19 cellular contexts compared by ENCODE assay signal in the genomic region with DNA sequence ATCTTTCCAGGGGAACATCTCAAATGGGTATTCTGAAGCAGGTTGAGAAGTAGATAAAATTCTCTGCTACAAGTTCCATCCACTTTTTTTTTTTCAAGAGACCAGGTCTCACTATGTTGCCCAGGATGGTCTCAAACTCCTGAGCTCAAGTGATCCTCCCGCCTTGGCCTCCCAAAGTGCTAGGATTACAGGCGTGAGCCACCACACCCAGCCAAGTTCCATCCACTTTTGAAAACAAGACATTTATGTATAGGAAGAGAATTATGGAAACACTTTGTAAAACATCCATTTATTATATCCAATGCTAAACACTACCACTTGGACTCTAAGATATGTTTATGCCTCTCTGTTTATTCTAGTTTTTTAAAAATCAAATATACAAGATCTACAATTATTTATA. TPM values are rescaled to one million over a fixed set of nuclear protein-coding genes. Genes with fewer than 3 reads are reported as not detected.
A peak's percentile ranks its signal among the peaks of the same experiment; 100 is the strongest.
DNase-seq lines count a peak whose midpoint lies in the region; ATAC-seq and TF ChIP-seq lines count a peak whose summit lies in the region.
"Had no signal": no experiment of that assay in that cellular context is flagged by ENCODE, and none has a peak within 500 bp of the region (broad histone marks: within the 10 kb centered on the region; RNA-seq: fewer than 3 reads in every experiment).

No MANE protein-coding gene starts in this region.

- H2BK120ac ChIP-seq in H9 (ENCODE audit: low read depth, low read length, poor library complexity, severe bottlenecking) = no peak overlapping the region

- H3K4me1 ChIP-seq in H9 (ENCODE audit: insufficient read depth, low read length) = no peaks in the 10 kb centered on the region
- H3K4me1 ChIP-seq: uterus had no signal

- H2BK5ac ChIP-seq in H9 (ENCODE audit: insufficient read length, low read length) = no peak overlapping the region

- no peak for ATAC-seq in GM21526 (IDR thresholded peaks at IDR 0.05; ENCODE audit: low FRiP score, unreplicated experiment)

- no peak overlapping the region for H4K8ac ChIP-seq in H9 (replicated peaks; ENCODE audit: insufficient read length, low read depth, low read length)

- H4K5ac ChIP-seq in H9 (ENCODE audit: insufficient read length, low read depth, low read length) = no peak overlapping the region

- H3K4me2 ChIP-seq in H9 (ENCODE audit: insufficient read depth, insufficient read length, low read length) = no peak overlapping the region

- H2BK20ac ChIP-seq in H9 (ENCODE audit: low read depth, low read length, poor library complexity, severe bottlenecking) = no peak overlapping the region

- intact Hi-C loops in activated T-helper 2 cell treated with anti-CD3 and anti-CD28 coated beads, Interferon-gamma antibody, Interleukin-2, Interleukin-4, amounts not matched to agents 10 μg/mL and 5 μg/mL and 100 μg/mL, durations not matched to agents 14 hours and 24 hours and 36 hours (cut with micrococcal nuclease) = loop anchor here (1.0 to 10.0 kb wide), 2 partner anchors 11 to 304 kb away; partner anchors contain the start of gene KIF26B

- H3K14ac ChIP-seq in H9 (ENCODE audit: insufficient read depth, low read length) = no peak overlapping the region

- H3K9me3 ChIP-seq in H9 (ENCODE audit: control insufficient read depth, low read depth, low read length) = no peaks in the 10 kb centered on the region
- H3K9me3 ChIP-seq: left ventricle myocardium inferior, uterus had no signal

- DNase-seq in activated naive CD4-positive, alpha-beta T cell (lab: John Stamatoyannopoulos, UW) = no peak
- no peak for DNase-seq in H9
- no peak for DNase-seq in activated T-helper 2 cell treated with anti-CD3 and anti-CD28 coated beads, Interferon-gamma antibody, Interleukin-2, Interleukin-4, amounts not matched to agents 10 μg/mL and 5 μg/mL and 100 μg/mL, durations not matched to agents 14 hours and 24 hours and 36 hours (ENCODE audit: low spot score)
- no peak for DNase-seq in progenitor cell of endocrine pancreas (ENCODE audit: low spot score, unreplicated experiment)
- no peak for DNase-seq in SK-N-DZ (ENCODE audit: low spot score)
- no peak for DNase-seq in RKO (ENCODE audit: low spot score)
- DNase-seq: activated CD4-positive, alpha-beta T cell treated with anti-CD3 and anti-CD28 coated beads for 1 hour; activated naive CD4-positive, alpha-beta T cell treated with Interleukin-2 at 50 U/mL for 16 hours; left ventricle myocardium inferior; NCI-H1105; NCI-H2029; NCI-H345; NCI-H82; posterior cingulate gyrus; Right ventricle myocardium superior; uterus had no signal

- no peak overlapping the region for H3K9ac ChIP-seq in H9 (ENCODE audit: extremely low read depth, insufficient read length, low read length)

- no peaks in the 10 kb centered on the region for H4K20me1 ChIP-seq in H9 (ENCODE audit: control insufficient read depth, insufficient read depth, insufficient read length)

- peak overlapping the region; percentile 16 for H3K4me3 Mint-ChIP-seq in activated naive CD4-positive, alpha-beta T cell treated with anti-CD3 and anti-CD28 coated beads, Interleukin-2, amount 50 U/mL, for 24 hours
- H3K4me3 Mint-ChIP-seq in H9 (no peak overlapping the region), progenitor cell of endocrine pancreas (ENCODE audit: low read depth) (no peak overlapping the region)
- H3K4me3 Mint-ChIP-seq in activated T-helper 2 cell treated with anti-CD3 and anti-CD28 coated beads, Interferon-gamma antibody, Interleukin-2, Interleukin-4, amounts not matched to agents 10 μg/mL and 5 μg/mL and 100 μg/mL, durations not matched to agents 14 hours and 24 hours and 36 hours (ENCODE audit: low read depth) = no peak overlapping the region
- H3K4me3 Mint-ChIP-seq: neural crest cell had no signal

- no peak overlapping the region for H2AK5ac ChIP-seq in H9 (ENCODE audit: insufficient read length, low read length)

- no peak overlapping the region for H3T11ph ChIP-seq in H9 (ENCODE audit: low read length)

- H3K23me2 ChIP-seq in H9 (ENCODE audit: insufficient read length, low read depth, low read length, poor library complexity, severe bottlenecking) = no peaks in the 10 kb centered on the region

- no peak overlapping the region for H4K91ac ChIP-seq in H9 (ENCODE audit: insufficient read length, low read depth, low read length)

- no peaks in the 10 kb centered on the region for H3K79me1 ChIP-seq in H9 (ENCODE audit: insufficient read depth, low read depth, low read length, poor library complexity, severe bottlenecking)

- no peak overlapping the region for H3K23ac ChIP-seq in H9 (ENCODE audit: insufficient read length, low read depth, low read length)

- WGBS in H9 (ENCODE audit: extremely low coverage, insufficient read length, low lambda C conversion rate) = no CpG with 5 or more reads among the region's 2 CpGs

- no peaks in the 10 kb centered on the region for H3K27me3 Mint-ChIP-seq in activated naive CD4-positive, alpha-beta T cell treated with anti-CD3 and anti-CD28 coated beads, Interleukin-2, amount 50 U/mL, for 24 hours
- no peaks in the 10 kb centered on the region; the same call in 1 of the 2 replicates for H3K27me3 Mint-ChIP-seq in H9 (ENCODE audit: low read depth)
- H3K27me3 Mint-ChIP-seq in activated T-helper 2 cell treated with anti-CD3 and anti-CD28 coated beads, Interferon-gamma antibody, Interleukin-2, Interleukin-4, amounts not matched to agents 10 μg/mL and 5 μg/mL and 100 μg/mL, durations not matched to agents 14 hours and 24 hours and 36 hours (ENCODE audit: low read depth) = no peaks in the 10 kb centered on the region
- no peaks in the 10 kb centered on the region for H3K27me3 Mint-ChIP-seq in progenitor cell of endocrine pancreas

- H3K56ac ChIP-seq in H9 (ENCODE audit: insufficient read length, low read depth, low read length) = no peak overlapping the region

- no peaks in the 10 kb centered on the region for H3K79me2 ChIP-seq in H9 (ENCODE audit: insufficient read depth, low read length)

- no peak overlapping the region for H3K4ac ChIP-seq in H9 (ENCODE audit: low read depth, low read length)

- no peak overlapping the region for H2BK15ac ChIP-seq in H9 (ENCODE audit: low read depth, low read length)

- peaks cover 45% of the 10 kb centered on the region for H3K36me3 Mint-ChIP-seq in activated naive CD4-positive, alpha-beta T cell treated with anti-CD3 and anti-CD28 coated beads, Interleukin-2, amount 50 U/mL, for 24 hours
- H3K36me3 Mint-ChIP-seq in H9 (ENCODE audit: insufficient read depth in 1 of 3, low read depth in 3 of 3) (peaks cover 66 to 96% (median 91%) of the 10 kb centered on the region in 3 experiments), progenitor cell of endocrine pancreas (ENCODE audit: insufficient read depth) (peaks cover 43% of the 10 kb centered on the region)
- H3K36me3 Mint-ChIP-seq in activated T-helper 2 cell treated with anti-CD3 and anti-CD28 coated beads, Interferon-gamma antibody, Interleukin-2, Interleukin-4, amounts not matched to agents 10 μg/mL and 5 μg/mL and 100 μg/mL, durations not matched to agents 14 hours and 24 hours and 36 hours (ENCODE audit: low read depth) = peaks cover 91% of the 10 kb centered on the region

- H3K27ac Mint-ChIP-seq in activated naive CD4-positive, alpha-beta T cell treated with anti-CD3 and anti-CD28 coated beads, Interleukin-2, amount 50 U/mL, for 24 hours = peak overlapping the region; percentile 23
- H3K27ac Mint-ChIP-seq in H9 = peak overlapping the region in 2 of 3 experiments; percentile 57 to 87; a peak in 3 of 7 replicates
- peak overlapping the region; percentile 42 for H3K27ac Mint-ChIP-seq in activated T-helper 2 cell treated with anti-CD3 and anti-CD28 coated beads, Interferon-gamma antibody, Interleukin-2, Interleukin-4, amounts not matched to agents 10 μg/mL and 5 μg/mL and 100 μg/mL, durations not matched to agents 14 hours and 24 hours and 36 hours
- peak overlapping the region; percentile 64 for H3K27ac Mint-ChIP-seq in progenitor cell of endocrine pancreas

- peaks cover 87% of the 10 kb centered on the region for H3K4me1 Mint-ChIP-seq in activated naive CD4-positive, alpha-beta T cell treated with anti-CD3 and anti-CD28 coated beads, Interleukin-2, amount 50 U/mL, for 24 hours
- H3K4me1 Mint-ChIP-seq in H9 = peaks cover 2 to 3% of the 10 kb centered on the region in 2 experiments; a peak in 1 of 4 replicates
- H3K4me1 Mint-ChIP-seq in activated T-helper 2 cell treated with anti-CD3 and anti-CD28 coated beads, Interferon-gamma antibody, Interleukin-2, Interleukin-4, amounts not matched to agents 10 μg/mL and 5 μg/mL and 100 μg/mL, durations not matched to agents 14 hours and 24 hours and 36 hours (ENCODE audit: low read depth) = peaks cover 56% of the 10 kb centered on the region
- H3K4me1 Mint-ChIP-seq in progenitor cell of endocrine pancreas (ENCODE audit: low read depth) = peaks cover 12% of the 10 kb centered on the region

- no peak for TF ChIP-seq CTCF in H9 (conservative IDR thresholded peaks at IDR 0.05)
- no peak for TF ChIP-seq CTCF in progenitor cell of endocrine pancreas (IDR thresholded peaks at IDR 0.05; ENCODE audit: unreplicated experiment)

- H3K27ac ChIP-seq in H9 (ENCODE audit: insufficient read length, low read depth, low read length) = no peak overlapping the region
- H3K27ac ChIP-seq: uterus had no signal

- no peaks in the 10 kb centered on the region for H3K27me3 ChIP-seq in H9 (ENCODE audit: insufficient read depth, low read length)
- H3K27me3 ChIP-seq: uterus had no signal

- no peak overlapping the region for H3K18ac ChIP-seq in H9 (ENCODE audit: insufficient read length, low read depth, low read length)

- H2AFZ ChIP-seq in H9 (ENCODE audit: low read length) = no peak overlapping the region

- no peaks in the 10 kb centered on the region for H3K9me3 Mint-ChIP-seq in activated naive CD4-positive, alpha-beta T cell treated with anti-CD3 and anti-CD28 coated beads, Interleukin-2, amount 50 U/mL, for 24 hours
- H3K9me3 Mint-ChIP-seq in H9 (no peaks in the 10 kb centered on the region), progenitor cell of endocrine pancreas (ENCODE audit: low read depth) (no peaks in the 10 kb centered on the region)
- H3K9me3 Mint-ChIP-seq in activated T-helper 2 cell treated with anti-CD3 and anti-CD28 coated beads, Interferon-gamma antibody, Interleukin-2, Interleukin-4, amounts not matched to agents 10 μg/mL and 5 μg/mL and 100 μg/mL, durations not matched to agents 14 hours and 24 hours and 36 hours = no peaks in the 10 kb centered on the region
- H3K9me3 Mint-ChIP-seq: neural crest cell had no signal

- no peak overlapping the region for H2BK12ac ChIP-seq in H9 (ENCODE audit: insufficient read length, low read depth, low read length)

RNA-seq across cellular contexts. Expression of gene HNRNPU, which starts 13.4 kb away (rescaled TPM):
- total RNA-seq in H9 (2021) (651 and 657 TPM in 2 replicates), progenitor cell of endocrine pancreas (512 and 526 TPM in 2 replicates)
- total RNA-seq in activated T-helper 2 cell treated with anti-CD3 and anti-CD28 coated beads, Interferon-gamma antibody, Interleukin-2, Interleukin-4, amounts not matched to agents 10 μg/mL and 5 μg/mL and 100 μg/mL, durations not matched to agents 14 hours and 24 hours and 36 hours = 569 and 589 TPM in 2 replicates
- 299 and 311 TPM in 2 replicates for polyA plus RNA-seq in SK-N-DZ (2014; cell fraction: cytosol; rRNA removed)
- polyA plus RNA-seq in SK-N-DZ (2014; cell fraction: nucleus; rRNA removed) = 303 and 475 TPM in 2 replicates

RNA-seq across cellular contexts. Expression of gene COX20, which starts 15.4 kb away (rescaled TPM):
- total RNA-seq in H9 (2021) = 38.0 and 39.2 TPM in 2 replicates
- 27.1 and 33.2 TPM in 2 replicates for total RNA-seq in activated T-helper 2 cell treated with anti-CD3 and anti-CD28 coated beads, Interferon-gamma antibody, Interleukin-2, Interleukin-4, amounts not matched to agents 10 μg/mL and 5 μg/mL and 100 μg/mL, durations not matched to agents 14 hours and 24 hours and 36 hours
- total RNA-seq in progenitor cell of endocrine pancreas = 31.0 and 31.8 TPM in 2 replicates
- 37.1 and 51.2 TPM in 2 replicates for polyA plus RNA-seq in SK-N-DZ (2014; cell fraction: cytosol; rRNA removed)
- 42.8 and 57.1 TPM in 2 replicates for polyA plus RNA-seq in SK-N-DZ (2014; cell fraction: nucleus; rRNA removed)
